8 cellular contexts compared by ENCODE assay signal in the genomic region with DNA sequence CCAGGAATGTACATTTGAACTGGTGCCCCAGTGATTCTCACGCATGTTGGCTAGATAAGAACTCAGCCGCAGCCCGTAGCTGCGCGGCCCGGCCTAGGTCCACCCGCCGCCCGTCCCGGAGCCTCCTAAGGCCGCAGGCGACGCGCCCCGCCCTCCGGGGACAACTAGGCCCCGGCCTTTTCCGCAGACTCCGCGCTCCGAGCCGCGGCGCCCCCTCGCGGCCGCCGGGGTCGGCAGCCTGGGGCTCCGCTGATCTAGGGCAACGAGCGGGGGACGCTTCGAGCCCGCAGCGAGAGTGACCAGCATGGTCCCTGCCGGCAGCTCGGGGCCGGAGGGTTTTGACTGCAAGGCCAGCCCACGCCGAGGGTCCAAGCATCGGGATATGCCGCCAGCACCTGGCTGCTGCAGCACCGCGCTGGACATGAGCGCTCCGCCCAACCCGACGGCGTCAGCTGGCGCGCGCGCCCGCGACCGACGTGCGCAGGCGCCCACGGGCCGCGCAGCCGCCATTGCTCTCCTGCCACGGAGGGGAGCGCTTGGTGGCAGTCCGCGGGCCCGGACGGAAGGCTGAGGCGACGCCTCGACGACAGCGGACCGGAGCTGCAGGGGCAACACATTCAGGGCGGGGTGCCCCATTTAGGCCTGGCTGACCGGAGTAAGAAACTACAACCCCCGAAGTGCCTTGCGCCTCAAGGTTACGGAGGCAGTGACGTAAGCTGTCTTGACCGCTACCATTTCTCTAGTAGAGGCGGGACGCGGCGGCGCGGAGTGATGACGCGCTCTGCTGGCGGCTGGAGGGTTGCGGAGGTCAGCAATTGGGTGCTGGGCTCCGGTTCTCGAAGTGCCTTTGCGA. TPM values are rescaled to one million over a fixed set of nuclear protein-coding genes. Genes with fewer than 3 reads are reported as not detected.
DNase-seq lines count a peak whose midpoint lies in the region; ATAC-seq and TF ChIP-seq lines count a peak whose summit lies in the region.

TSS of gene AP5S1 (plus strand) at position 500 of the 853 bp plus-strand sequence. CDS start 1,571 bp downstream, outside the sequence.

- H3K9ac ChIP-seq in PC-3 (ENCODE audit: low read length) (peak within 1 kb of the TSS; percentile 95), mucosa of stomach (ENCODE audit: low read length) (peak within 1 kb of the TSS; percentile 95)

- peak within 1 kb of the TSS; percentile 85 for H2AFZ ChIP-seq in PC-3 (ENCODE audit: low read length)

- TF ChIP-seq CTCF in PC-3 (conservative IDR thresholded peaks at IDR 0.05; ENCODE audit: low read depth, low read length): peak; percentile 98

- ATAC-seq in GM21619 (IDR thresholded peaks at IDR 0.05; ENCODE audit: unreplicated experiment): peak; percentile 76
- peak; percentile 78 for ATAC-seq in PC-3

- H3K27ac ChIP-seq in PC-3 (ENCODE audit: low read length): peak within 1 kb of the TSS; percentile 94

- no peaks in the 10 kb centered on the region for H3F3A ChIP-seq in PC-3 (ENCODE audit: low read length, unreplicated experiment)

- POLR2A ChIA-PET in PC-3 (lab: Charles Lee; ENCODE audit: unreplicated experiment): interaction anchor here (0.6 to 1.1 kb wide), 3 partner anchors 9 to 34 kb away, joined by 4 to 11 read pairs (median 4); partner anchors contain the start of gene CENPB

- peaks cover 22% of the 10 kb centered on the region for H3K79me2 ChIP-seq in PC-3 (ENCODE audit: low read length)

- BruUV-seq in PC-3 (replicated peaks; lab: Mats Ljungman, UMichigan): no TSS peak

- peak; percentile 88 for DNase-seq in DMS53 treated with DMSO at 0.1 percent for 48 hours (lab: John Stamatoyannopoulos, UW; ENCODE audit: unreplicated experiment)
- peak; percentile 90 for DNase-seq in Jurkat, Clone E6-1 (ENCODE audit: low read depth, low spot score)
- peak; percentile 98 for DNase-seq in PC-3
- DNase-seq in activated T-cell treated with anti-CD3 and anti-CD28 coated beads for 48 hours (ENCODE audit: low read depth): peak; percentile 89
- DNase-seq in erythroblast (lab: John Stamatoyannopoulos, UW): peak; percentile 98
- peak; percentile 85 for DNase-seq in stimulated activated CD8-positive, alpha-beta memory T cell treated with anti-CD3 and anti-CD28 coated beads, Interleukin-7, amount 100 ng/mL, for 24 hours (ENCODE audit: low read depth)

- H4K20me1 ChIP-seq in PC-3 (ENCODE audit: low read length): no peaks in the 10 kb centered on the region

- intact Hi-C loops in PC-3 (cut with micrococcal nuclease): loop anchor here (1.0 to 2.0 kb wide), 5 partner anchors 9 to 35 kb away; partner anchors contain the start of genes CDC25B and MAVS

- H3K9me3 ChIP-seq in PC-3 (ENCODE audit: low read length) (no peaks in the 10 kb centered on the region), mucosa of stomach (ENCODE audit: control insufficient read depth, low read length) (no peaks in the 10 kb centered on the region)

- peak within 1 kb of the TSS; percentile 92 for H3K4me2 ChIP-seq in PC-3 (ENCODE audit: low read length)

- H3K4me1 ChIP-seq in PC-3 (ENCODE audit: insufficient read depth, low read length): peaks cover 27% of the 10 kb centered on the region
- peaks cover 24% of the 10 kb centered on the region for H3K4me1 ChIP-seq in mucosa of stomach (ENCODE audit: control insufficient read depth, insufficient read depth, low read length)

- TF ChIP-seq POLR2A in erythroblast (IDR thresholded peaks at IDR 0.05; ENCODE audit: low read length): peak; percentile 90

- H3K9me2 ChIP-seq in PC-3 (replicated peaks; ENCODE audit: low read length): no peaks in the 10 kb centered on the region

- no peaks in the 10 kb centered on the region for H3K27me3 ChIP-seq in PC-3 (ENCODE audit: low read length)
- no peaks in the 10 kb centered on the region for H3K27me3 ChIP-seq in mucosa of stomach (ENCODE audit: control insufficient read depth, insufficient read depth, low read length)

- peak within 1 kb of the TSS; percentile 83 for H3K4me3 ChIP-seq in Jurkat, Clone E6-1 (ENCODE audit: low read length)
- H3K4me3 ChIP-seq in PC-3 (ENCODE audit: low read length) (peak within 1 kb of the TSS; percentile 85), mucosa of stomach (ENCODE audit: low read length) (peak within 1 kb of the TSS; percentile 95)

- H3K36me3 ChIP-seq in PC-3 (ENCODE audit: low read depth, low read length) (peaks cover 23% of the 10 kb centered on the region), mucosa of stomach (ENCODE audit: control insufficient read depth, insufficient read depth, low read length) (peaks cover 7% of the 10 kb centered on the region)

- CTCF ChIA-PET in PC-3 (lab: Charles Lee): interaction anchor here (0.6 to 1.5 kb wide), 3 partner anchors 28 to 39 kb away, joined by 5 to 13 read pairs (median 6); partner anchors contain the start of genes CENPB and SPEF1

RNA-seq across cellular contexts. Expression of gene AP5S1, which starts in this region (rescaled TPM):
- polyA plus RNA-seq in Jurkat, Clone E6-1 (2012; ENCODE audit: insufficient read depth, insufficient read length): 15.1 TPM
- 28.5 and 31.4 TPM in 2 replicates for total RNA-seq in PC-3 (2014; rRNA removed)

Comparison
In these comparisons a context has a peak if more than half of its experiments do, and no peak if none do; other contexts are left out.
1. Peak in every context shown above with its lines: DNase-seq, ATAC-seq, H3K4me3 ChIP-seq and H3K27ac ChIP-seq.